1 cellular context compared by ENCODE assay signal in the genomic region with DNA sequence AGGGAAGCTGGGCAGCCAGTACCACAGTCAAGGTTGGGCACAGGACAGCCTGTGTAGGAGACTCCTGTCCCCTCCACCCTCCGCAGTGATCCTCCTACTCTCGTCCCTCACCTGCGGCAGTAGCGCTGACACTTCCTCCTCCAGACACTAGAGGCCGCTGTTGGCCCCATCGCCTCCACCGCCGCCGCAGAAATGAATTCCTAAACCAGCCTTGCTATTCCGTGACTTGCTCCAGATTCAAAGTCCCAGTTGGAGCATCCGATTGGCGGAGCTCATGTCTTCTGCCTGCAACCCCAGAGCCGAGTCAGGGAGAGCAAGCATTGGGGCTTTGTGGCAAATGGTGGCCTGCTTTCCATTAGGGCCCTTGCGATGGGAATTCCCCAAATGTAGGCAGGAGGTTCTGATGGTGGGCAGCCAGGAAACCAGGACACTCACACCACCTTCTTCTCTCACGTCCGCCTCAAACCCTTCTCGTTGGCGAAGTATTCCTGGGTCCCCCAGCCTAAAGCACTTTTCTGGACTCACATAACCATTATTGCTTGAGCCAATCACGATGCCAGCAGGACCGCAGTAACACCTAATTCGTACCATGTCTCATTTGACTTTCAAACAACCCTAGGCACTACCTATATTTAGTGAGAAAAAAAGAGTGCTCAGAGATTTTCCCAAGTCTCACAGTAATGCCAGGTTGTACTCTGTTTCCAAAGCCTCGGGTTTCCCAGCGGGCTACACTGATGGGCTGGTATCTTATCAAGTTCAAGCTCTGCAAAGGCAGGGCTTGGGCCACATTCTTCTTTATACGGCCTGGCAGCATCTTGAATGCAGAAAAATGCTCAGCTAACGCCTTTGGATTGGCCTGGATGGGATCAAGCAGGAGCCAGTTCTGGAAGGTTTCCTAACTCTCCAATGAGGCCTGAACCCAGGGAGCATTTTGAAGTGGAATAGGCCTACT.
TF ChIP-seq lines count a peak whose summit lies in the region.

No MANE protein-coding gene starts in this region.

TF ChIP-seq in GM12878, 131 proteins besides CTCF, POLR2A, EP300 and RAD21 (continued from another document):
- TF ChIP-seq ZNF592 (IDR thresholded peaks at IDR 0.05) = 0 out of 2 replicates have a peak, but pooled peaks have one; percentile 59
- peak; percentile 78 for TF ChIP-seq YY1 (IDR thresholded peaks at IDR 0.05; ENCODE audit: low read depth, low read length)
- TF ChIP-seq USF2 (IDR thresholded peaks at IDR 0.05; ENCODE audit: borderline replicate concordance, low read depth, low read length) = no peak
- 0 out of 2 replicates have a peak, but pooled peaks have one; percentile 34 for TF ChIP-seq CHD2 (IDR thresholded peaks at IDR 0.05; ENCODE audit: borderline replicate concordance, low read depth, low read length)
- TF ChIP-seq SMARCA5 (IDR thresholded peaks at IDR 0.05) = peak; percentile 90; the same call in 1 of the 2 replicates
- peak; percentile 6 for TF ChIP-seq MEF2B (IDR thresholded peaks at IDR 0.05; ENCODE audit: partially characterized antibody, poor library complexity, severe bottlenecking)
- peak; percentile 60; the same call in 1 of the 2 replicates for TF ChIP-seq LARP7 (IDR thresholded peaks at IDR 0.05)
- TF ChIP-seq, protein P1, sequence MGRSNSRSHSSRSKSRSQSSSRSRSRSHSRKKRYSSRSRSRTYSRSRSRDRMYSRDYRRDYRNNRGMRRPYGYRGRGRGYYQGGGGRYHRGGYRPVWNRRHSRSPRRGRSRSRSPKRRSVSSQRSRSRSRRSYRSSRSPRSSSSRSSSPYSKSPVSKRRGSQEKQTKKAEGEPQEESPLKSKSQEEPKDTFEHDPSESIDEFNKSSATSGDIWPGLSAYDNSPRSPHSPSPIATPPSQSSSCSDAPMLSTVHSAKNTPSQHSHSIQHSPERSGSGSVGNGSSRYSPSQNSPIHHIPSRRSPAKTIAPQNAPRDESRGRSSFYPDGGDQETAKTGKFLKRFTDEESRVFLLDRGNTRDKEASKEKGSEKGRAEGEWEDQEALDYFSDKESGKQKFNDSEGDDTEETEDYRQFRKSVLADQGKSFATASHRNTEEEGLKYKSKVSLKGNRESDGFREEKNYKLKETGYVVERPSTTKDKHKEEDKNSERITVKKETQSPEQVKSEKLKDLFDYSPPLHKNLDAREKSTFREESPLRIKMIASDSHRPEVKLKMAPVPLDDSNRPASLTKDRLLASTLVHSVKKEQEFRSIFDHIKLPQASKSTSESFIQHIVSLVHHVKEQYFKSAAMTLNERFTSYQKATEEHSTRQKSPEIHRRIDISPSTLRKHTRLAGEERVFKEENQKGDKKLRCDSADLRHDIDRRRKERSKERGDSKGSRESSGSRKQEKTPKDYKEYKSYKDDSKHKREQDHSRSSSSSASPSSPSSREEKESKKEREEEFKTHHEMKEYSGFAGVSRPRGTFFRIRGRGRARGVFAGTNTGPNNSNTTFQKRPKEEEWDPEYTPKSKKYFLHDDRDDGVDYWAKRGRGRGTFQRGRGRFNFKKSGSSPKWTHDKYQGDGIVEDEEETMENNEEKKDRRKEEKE (IDR thresholded peaks at IDR 0.05) = no peak
- peak; percentile 56; the same call in 1 of the 2 replicates for TF ChIP-seq SMC3 (IDR thresholded peaks at IDR 0.05; ENCODE audit: borderline replicate concordance, low read length)
- TF ChIP-seq ZSCAN29 (IDR thresholded peaks at IDR 0.05) = no peak
- TF ChIP-seq FOXM1 (IDR thresholded peaks at IDR 0.05; ENCODE audit: low read depth, low read length) = peak; percentile 56; the same call in 1 of the 2 replicates
- no peak for TF ChIP-seq SUZ12 (IDR thresholded peaks at IDR 0.05; ENCODE audit: unreplicated experiment)
- peak; percentile 90 to 93 for TF ChIP-seq IKZF2 (IDR thresholded peaks at IDR 0.05)
- TF ChIP-seq ZNF384 (IDR thresholded peaks at IDR 0.05; ENCODE audit: borderline replicate concordance, low read depth, low read length) = peak; percentile 7; the same call in 1 of the 2 replicates
- TF ChIP-seq ZBTB4 (CRISPR knock-in tag; IDR thresholded peaks at IDR 0.05) = no peak
- TF ChIP-seq RELA (IDR thresholded peaks at IDR 0.05; ENCODE audit: borderline replicate concordance, partially characterized antibody) = peak; percentile 91
- TF ChIP-seq CEBPB (IDR thresholded peaks at IDR 0.05; ENCODE audit: borderline replicate concordance in 1 of 2, low read depth in 2 of 2, low read length in 2 of 2) = no peak
- TF ChIP-seq IRF4 (IDR thresholded peaks at IDR 0.05; ENCODE audit: low read depth, low read length) = no peak; the same call in 1 of the 2 replicates
- TF ChIP-seq NR2C1 (IDR thresholded peaks at IDR 0.05) = no peak
- peak; percentile 8; the same call in 1 of the 2 replicates for TF ChIP-seq BACH1 (IDR thresholded peaks at IDR 0.05; ENCODE audit: borderline replicate concordance)
- TF ChIP-seq ASH2L (IDR thresholded peaks at IDR 0.05; ENCODE audit: borderline replicate concordance, low read depth) = no peak
- no peak for TF ChIP-seq STAT3 (IDR thresholded peaks at IDR 0.05; ENCODE audit: low read depth, low read length)
- TF ChIP-seq RELB (IDR thresholded peaks at IDR 0.05; ENCODE audit: low read depth) = peak; percentile 89
- no peak for TF ChIP-seq ATF2 (IDR thresholded peaks at IDR 0.05; ENCODE audit: low read length)
- no peak for TF ChIP-seq BCL3 (IDR thresholded peaks at IDR 0.05; ENCODE audit: borderline replicate concordance, insufficient read depth, low read depth, low read length, poor library complexity, severe bottlenecking)
- TF ChIP-seq GATAD2B (conservative IDR thresholded peaks at IDR 0.05; ENCODE audit: low read depth) = peak; percentile 42
- no peak for TF ChIP-seq SMAD5 (IDR thresholded peaks at IDR 0.05; ENCODE audit: low read depth)
- TF ChIP-seq TAF1 (IDR thresholded peaks at IDR 0.05; ENCODE audit: borderline replicate concordance, low read depth, low read length) = no peak
- TF ChIP-seq WRNIP1 (IDR thresholded peaks at IDR 0.05; ENCODE audit: borderline replicate concordance, low read depth, low read length) = no peak
- TF ChIP-seq, protein P2, sequence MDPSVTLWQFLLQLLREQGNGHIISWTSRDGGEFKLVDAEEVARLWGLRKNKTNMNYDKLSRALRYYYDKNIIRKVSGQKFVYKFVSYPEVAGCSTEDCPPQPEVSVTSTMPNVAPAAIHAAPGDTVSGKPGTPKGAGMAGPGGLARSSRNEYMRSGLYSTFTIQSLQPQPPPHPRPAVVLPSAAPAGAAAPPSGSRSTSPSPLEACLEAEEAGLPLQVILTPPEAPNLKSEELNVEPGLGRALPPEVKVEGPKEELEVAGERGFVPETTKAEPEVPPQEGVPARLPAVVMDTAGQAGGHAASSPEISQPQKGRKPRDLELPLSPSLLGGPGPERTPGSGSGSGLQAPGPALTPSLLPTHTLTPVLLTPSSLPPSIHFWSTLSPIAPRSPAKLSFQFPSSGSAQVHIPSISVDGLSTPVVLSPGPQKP (IDR thresholded peaks at IDR 0.05; ENCODE audit: low read depth, low read length) = no peak
- 0 out of 2 replicates have a peak, but pooled peaks have one; percentile 7 for TF ChIP-seq RFX5 (IDR thresholded peaks at IDR 0.05; ENCODE audit: low read depth, low read length)
- TF ChIP-seq EGR1 (IDR thresholded peaks at IDR 0.05; ENCODE audit: borderline replicate concordance in 1 of 2, low read depth in 2 of 2, low read length in 2 of 2) = no peak
- peak; percentile 90; the same call in 1 of the 2 replicates for TF ChIP-seq RB1 (IDR thresholded peaks at IDR 0.05; ENCODE audit: borderline replicate concordance)
- peak; percentile 69 for TF ChIP-seq DPF2 (IDR thresholded peaks at IDR 0.05)
